Comparison of ENCODE assay signal across 14 cellular contexts in genomic region chr1:6086762-6087401, GRCh38.
"Had no signal": no experiment of that assay in that cellular context is flagged by ENCODE, and none has a peak within 500 bp of the region (broad histone marks: within the 10 kb centered on the region; RNA-seq: fewer than 3 reads in every experiment).

No MANE protein-coding gene starts in this region.

- H3K4me3 Mint-ChIP-seq: activated CD4-positive, alpha-beta T cell treated with anti-CD3 and anti-CD28 coated beads, Interleukin-2, amount 10 ng/mL, durations not matched to agents 24 days and 14 days; naive B cell; T-helper 2 cell treated with Interferon-gamma antibody and Interleukin-4, amounts not matched to agents 5 μg/mL and 100 μg/mL, for 36 hours had no signal

- H3K27ac Mint-ChIP-seq: activated CD4-positive, alpha-beta T cell treated with anti-CD3 and anti-CD28 coated beads, Interleukin-2, amount 10 ng/mL, durations not matched to agents 24 days and 14 days had no signal

- ATAC-seq: left lobe of liver, upper lobe of right lung had no signal

- H3K27me3 ChIP-seq: hepatocyte, right atrium auricular region, suprapubic skin, upper lobe of right lung had no signal

- H3K27ac ChIP-seq: hepatocyte, right atrium auricular region, suprapubic skin, upper lobe of right lung had no signal

- H3K9me3 Mint-ChIP-seq: activated CD4-positive, alpha-beta T cell treated with anti-CD3 and anti-CD28 coated beads, Interleukin-2, amount 10 ng/mL, durations not matched to agents 24 days and 14 days; naive B cell; T-helper 2 cell treated with Interferon-gamma antibody and Interleukin-4, amounts not matched to agents 5 μg/mL and 100 μg/mL, for 36 hours had no signal

- H3K36me3 ChIP-seq: right atrium auricular region, suprapubic skin had no signal

- DNase-seq: activated CD4-positive, alpha-beta T cell treated with anti-CD3 and anti-CD28 coated beads, Interleukin-2, amount 10 ng/mL, durations not matched to agents 24 days and 14 days; activated CD4-positive, CD25-positive, alpha-beta regulatory T cell; activated gamma-delta T cell; activated T-cell treated with anti-CD3 and anti-CD28 coated beads, Interleukin-2, amount 50 U/mL, for 1 hour; islet precursor cell; naive B cell; stimulated activated CD4-positive, alpha-beta T cell treated with anti-CD3 and anti-CD28 coated beads, Interleukin-2, amount 100 ng/mL, for 48 hours; stimulated activated naive CD4-positive, alpha-beta T cell treated with Interleukin-2 at 50 U/mL for 16 hours; upper lobe of right lung had no signal

- H3K4me3 ChIP-seq: hepatocyte, right atrium auricular region, suprapubic skin, upper lobe of right lung had no signal

- H3K27me3 Mint-ChIP-seq: activated CD4-positive, alpha-beta T cell treated with anti-CD3 and anti-CD28 coated beads, Interleukin-2, amount 10 ng/mL, durations not matched to agents 24 days and 14 days; naive B cell had no signal

- H3K4me1 Mint-ChIP-seq: activated CD4-positive, alpha-beta T cell treated with anti-CD3 and anti-CD28 coated beads, Interleukin-2, amount 10 ng/mL, durations not matched to agents 24 days and 14 days had no signal

- H3K9me3 ChIP-seq: right atrium auricular region, suprapubic skin, upper lobe of right lung had no signal
